Comparison of ENCODE assay signal across 12 cellular contexts in the genomic region with DNA sequence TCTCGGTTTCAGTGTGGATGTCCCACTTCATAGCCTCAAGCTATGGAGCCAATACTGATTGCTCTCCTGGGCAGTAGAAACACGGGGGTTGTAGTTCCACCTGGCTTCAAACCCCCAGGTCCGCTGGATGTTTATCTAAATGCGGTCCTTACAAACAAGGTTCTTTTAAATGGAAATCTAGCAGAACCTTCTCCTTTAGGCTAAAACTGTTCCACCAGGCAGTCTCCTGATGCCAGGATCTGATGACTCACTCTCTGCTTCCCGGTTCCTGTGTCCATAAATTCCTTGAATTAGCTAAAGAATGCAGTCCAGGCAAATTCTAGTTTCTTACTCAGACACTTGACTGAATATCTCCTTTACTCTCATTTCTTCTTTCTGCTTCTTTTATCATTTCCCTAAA.
DNase-seq lines count a peak whose midpoint lies in the region; ATAC-seq, FAIRE-seq and TF ChIP-seq lines count a peak whose summit lies in the region.
"Had no signal": no experiment of that assay in that cellular context is flagged by ENCODE, and none has a peak within 500 bp of the region (broad histone marks: within the 10 kb centered on the region; RNA-seq: fewer than 3 reads in every experiment).

No MANE protein-coding gene starts in this region.

- H3K4me1 Mint-ChIP-seq in astrocyte (ENCODE audit: low read depth, unreplicated experiment): peaks cover 21% of the 10 kb centered on the region

- H3K9ac ChIP-seq in astrocyte (ENCODE audit: low read length): peak overlapping the region; percentile 38

- no peaks in the 10 kb centered on the region for H3K27me3 Mint-ChIP-seq in astrocyte (ENCODE audit: low read depth, unreplicated experiment)

- H3K27ac ChIP-seq in astrocyte (ENCODE audit: low read depth, low read length): peak overlapping the region; percentile 66
- H3K27ac ChIP-seq: 22Rv1, testis had no signal

- no peak for ATAC-seq in GM18498 (IDR thresholded peaks at IDR 0.05; ENCODE audit: unreplicated experiment)

- peak overlapping the region; percentile 86 for H3K4me3 Mint-ChIP-seq in astrocyte (ENCODE audit: unreplicated experiment)

- H3K36me3 Mint-ChIP-seq in astrocyte (ENCODE audit: low read depth, unreplicated experiment): peaks cover 8% of the 10 kb centered on the region

- H3K27ac Mint-ChIP-seq in astrocyte (ENCODE audit: unreplicated experiment): peak overlapping the region; percentile 99

- peak; percentile 52 for DNase-seq in DMS53 (lab: John Stamatoyannopoulos, UW)
- DNase-seq in DMS53 treated with DMSO at 0.1 percent for 48 hours (lab: John Stamatoyannopoulos, UW; ENCODE audit: unreplicated experiment): no peak
- DNase-seq in astrocyte (ENCODE audit: low read depth): peak; percentile 91
- DNase-seq in iPS-NIHi7 (ENCODE audit: extremely low spot score): peak; percentile 20
- DNase-seq in urothelium cell line (ENCODE audit: low spot score): peak; percentile 69
- no peak for DNase-seq in GM19238 (ENCODE audit: insufficient read length, low spot score)
- no peak for DNase-seq in Ammon's horn (ENCODE audit: low spot score)
- DNase-seq: activated CD8-positive, alpha-beta memory T cell treated with anti-CD3 and anti-CD28 coated beads, Interleukin-2, amount 50 U/mL, for 48 hours; NCI-H2081 treated with DMSO at 0.1 percent for 48 hours; testis had no signal

- H3K4me1 ChIP-seq in astrocyte (ENCODE audit: insufficient read depth, low read length): peaks cover 6% of the 10 kb centered on the region
- H3K4me1 ChIP-seq: testis had no signal

- peaks cover 17% of the 10 kb centered on the region for H3K9me3 Mint-ChIP-seq in astrocyte (ENCODE audit: unreplicated experiment)

- H2AFZ ChIP-seq in astrocyte (ENCODE audit: low read depth, low read length): peak overlapping the region; percentile 49

- H3K79me2 ChIP-seq in astrocyte (ENCODE audit: insufficient read depth, low read length): no peaks in the 10 kb centered on the region

- H3K4me3 ChIP-seq in astrocyte (ENCODE audit: insufficient read depth, low read depth, low read length): no peak overlapping the region
- H3K4me3 ChIP-seq: testis had no signal

- peak overlapping the region; percentile 49 for H3K4me2 ChIP-seq in astrocyte (ENCODE audit: low read length)

- FAIRE-seq in astrocyte (lab: Jason Lieb, UNC): no peak
- no peak for FAIRE-seq in urothelium cell line (lab: Jason Lieb, UNC)

- TF ChIP-seq CTCF in astrocyte (IDR thresholded peaks at IDR 0.05; ENCODE audit: insufficient read depth, low read depth, low read length): no peak

- H4K20me1 ChIP-seq in astrocyte (ENCODE audit: insufficient read depth, low read length): no peaks in the 10 kb centered on the region

- peaks cover 11% of the 10 kb centered on the region for H3K9me3 ChIP-seq in astrocyte (ENCODE audit: insufficient read depth, low read depth, low read length)
- H3K9me3 ChIP-seq: testis had no signal

- H3K27me3 ChIP-seq in astrocyte (ENCODE audit: insufficient read depth, low read length): no peaks in the 10 kb centered on the region
- H3K27me3 ChIP-seq: testis had no signal

- no peaks in the 10 kb centered on the region for H3K36me3 ChIP-seq in astrocyte (ENCODE audit: insufficient read depth, low read length)

Comparison
In these comparisons a context has a peak if more than half of its experiments do, and no peak if none do; other contexts are left out.
1. DNase-seq: peak in DMS53 (single experiment), astrocyte (single experiment), iPS-NIHi7 (single experiment) and urothelium cell line (single experiment); none in DMS53 treated with DMSO at 0.1 percent for 48 hours (single experiment), GM19238 (single experiment) and Ammon's horn (single experiment).